8 cellular contexts compared by ENCODE assay signal in the genomic region with DNA sequence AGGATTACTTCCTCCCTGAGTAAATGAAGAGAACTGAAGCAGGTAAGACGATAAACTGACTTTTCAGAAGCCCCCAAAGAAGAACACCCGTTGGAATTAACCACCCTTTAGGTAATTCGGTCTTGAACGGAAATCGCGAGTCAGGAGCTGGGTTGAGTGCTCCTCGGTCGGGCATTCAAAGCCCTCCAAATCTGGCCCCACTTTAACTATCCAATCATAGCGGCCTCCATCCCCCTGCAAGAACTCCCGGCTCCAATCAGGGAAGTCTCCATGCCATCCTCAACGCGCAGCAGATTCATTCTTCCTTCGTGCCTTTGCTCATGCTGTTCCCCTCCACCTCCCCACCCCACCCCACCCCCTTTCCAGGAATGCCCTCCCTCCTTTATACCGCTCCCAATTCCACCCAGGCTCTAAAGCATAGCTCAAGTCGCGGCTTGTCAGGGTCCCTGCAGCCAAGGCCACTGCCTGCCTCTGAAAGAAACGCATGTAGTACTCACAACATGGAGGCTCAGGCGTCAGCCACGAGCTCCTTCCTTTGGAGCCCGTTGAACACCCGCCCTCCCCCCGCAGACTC. TPM values are rescaled to one million over a fixed set of nuclear protein-coding genes. Genes with fewer than 3 reads are reported as not detected.
A peak's percentile ranks its signal among the peaks of the same experiment; 100 is the strongest.
DNase-seq lines count a peak whose midpoint lies in the region; ATAC-seq and TF ChIP-seq lines count a peak whose summit lies in the region.

No MANE protein-coding gene starts in this region.

- H3K4me1 ChIP-seq in SJSA1 (replicated peaks) (peaks cover 22% of the 10 kb centered on the region), ascending aorta (peaks cover 0 to 10% of the 10 kb centered on the region in 2 donors), right cardiac atrium (ENCODE audit: control insufficient read depth, insufficient read depth, low read length) (no peaks in the 10 kb centered on the region)

- H3K27ac ChIP-seq in SJSA1 (peak overlapping the region; percentile 46), ascending aorta (peak overlapping the region; percentile 64 to 95), right cardiac atrium (ENCODE audit: low read length) (peak overlapping the region; percentile 46)

- TF ChIP-seq CTCF in LNCaP clone FGC (IDR thresholded peaks at IDR 0.05; ENCODE audit: control insufficient read depth, extremely low read depth, insufficient read depth) (no peak), ascending aorta (IDR thresholded peaks at IDR 0.05) (no peak)

- intact Hi-C loops in ascending aorta (cut with DNase I) = loop anchor here (2.0 to 10.0 kb wide), 4 partner anchors 142 to 670 kb away; a partner anchor contains a TSS
- intact Hi-C loops in right cardiac atrium (cut with DNase I) = no loop called here

- H3K36me3 ChIP-seq in SJSA1 = peaks cover 9% of the 10 kb centered on the region; the same call in 1 of the 2 replicates
- no peaks in the 10 kb centered on the region for H3K36me3 ChIP-seq in ascending aorta

- under 1% methylated on average over 22 of the region's 22 CpGs for WGBS in right cardiac atrium

- H3K4me3 ChIP-seq in LNCaP clone FGC (ENCODE audit: low read depth, low read length) (peak overlapping the region; percentile 78), SJSA1 (peak overlapping the region; percentile 85), ascending aorta (peak overlapping the region; percentile 84 to 98), right cardiac atrium (ENCODE audit: low read length) (peak overlapping the region; percentile 99)

- H3K9me3 ChIP-seq in SJSA1 (replicated peaks) (no peaks in the 10 kb centered on the region; the same call in 1 of the 2 replicates), ascending aorta (no peaks in the 10 kb centered on the region), right cardiac atrium (ENCODE audit: control insufficient read depth, low read length) (no peaks in the 10 kb centered on the region)

- H3K27me3 ChIP-seq in SJSA1 (replicated peaks) (no peaks in the 10 kb centered on the region), ascending aorta (no peaks in the 10 kb centered on the region), right cardiac atrium (ENCODE audit: control insufficient read depth, insufficient read depth) (no peaks in the 10 kb centered on the region)

- DNase-seq in ELF-1 (ENCODE audit: low read depth, low spot score) = peak; percentile 84
- no peak for DNase-seq in LNCaP clone FGC (ENCODE audit: low read depth)
- DNase-seq in SJSA1 (ENCODE audit: low read depth in 1 of 2, low spot score in 2 of 2) = peak; percentile 66 to 67
- DNase-seq in ascending aorta (ENCODE audit: low spot score in 2 of 2) = peak; percentile 9 to 67
- peak; percentile 41 to 65 (median 64) for DNase-seq in right cardiac atrium
- DNase-seq in pons (ENCODE audit: low spot score) = peak; percentile 84

- peak; percentile 65 to 71 for ATAC-seq in right cardiac atrium
- no peak for ATAC-seq in HG03139 (IDR thresholded peaks at IDR 0.05; ENCODE audit: unreplicated experiment)
- ATAC-seq in GM18861 (IDR thresholded peaks at IDR 0.05; ENCODE audit: unreplicated experiment) = no peak

RNA-seq across cellular contexts. Expression of a gene that starts 0.6 kb away (rescaled TPM):
- 4.2 and 5.5 TPM in 2 replicates for total RNA-seq in SJSA1 (2014; rRNA removed; shearing (Covaris generic))
- total RNA-seq in ascending aorta = 14.2 TPM
- 10 to 100 TPM in 1 of 4 donors, 1 to 10 TPM in 3; 7.1 to 10.1 (median 8.7) TPM for total RNA-seq in right cardiac atrium
- polyA plus RNA-seq in right cardiac atrium = 1.1 TPM

Comparison
In these comparisons a context has a peak if more than half of its experiments do, and no peak if none do; other contexts are left out.
1. ATAC-seq: peak in right cardiac atrium (2 of 2); none in HG03139 (single experiment) and GM18861 (single experiment).
2. Peak in every context shown above with its lines, with median percentiles within 50 percentile points of each other: H3K4me3 ChIP-seq and H3K27ac ChIP-seq.